Comparison of ENCODE assay signal across 1 cellular context in genomic region chr17:59155439-59156177, GRCh38.
TF ChIP-seq lines count a peak whose summit lies in the region.

Gene PRR11 (plus strand): TSS chr17:59155746. CDS start chr17:59169753, 14,007 bp downstream.

TF ChIP-seq in K562, 482 proteins besides CTCF, POLR2A, EP300 and RAD21 (continued from another document and continues in another):
- TF ChIP-seq E2F4 (CRISPR knock-in tag; IDR thresholded peaks at IDR 0.05; ENCODE audit: low read depth) = peak; percentile 96
- TF ChIP-seq TAF1 (IDR thresholded peaks at IDR 0.05; ENCODE audit: control insufficient read depth, extremely low read depth, insufficient read depth, low read length, severe bottlenecking) = peak; percentile 91
- 0 out of 2 replicates have a peak, but pooled peaks have one; percentile 29 for TF ChIP-seq BCOR (IDR thresholded peaks at IDR 0.05)
- TF ChIP-seq HDAC1 (IDR thresholded peaks at IDR 0.05) = peak in 1 of 2 experiments; percentile 92; a peak in 2 of 4 replicates
- TF ChIP-seq KAT7 (CRISPR knock-in tag; IDR thresholded peaks at IDR 0.05; ENCODE audit: borderline replicate concordance) = 0 out of 2 replicates have a peak, but pooled peaks have one; percentile 58
- TF ChIP-seq ZNF644 (tag; IDR thresholded peaks at IDR 0.05; ENCODE audit: low read depth) = no peak
- no peak for TF ChIP-seq MAFG (tag; conservative IDR thresholded peaks at IDR 0.05)
- peak; percentile 72; the same call in 1 of the 2 replicates for TF ChIP-seq PHF21A (IDR thresholded peaks at IDR 0.05; ENCODE audit: borderline replicate concordance, low read depth)
- TF ChIP-seq PHB (CRISPR knock-in tag; IDR thresholded peaks at IDR 0.05) = no peak
- 0 out of 2 replicates have a peak, but pooled peaks have one; percentile 33 for TF ChIP-seq MAX (CRISPR knock-in tag; IDR thresholded peaks at IDR 0.05)
- TF ChIP-seq NCOA2 (IDR thresholded peaks at IDR 0.05; ENCODE audit: partially characterized antibody in 2 of 2) = no peak
- peak in 1 of 3 experiments; percentile 87; a peak in 2 of 6 replicates for TF ChIP-seq ZBTB11 (CRISPR knock-in tag; IDR thresholded peaks at IDR 0.05)
- TF ChIP-seq THAP7 (CRISPR knock-in tag; IDR thresholded peaks at IDR 0.05) = no peak
- peak in 1 of 2 experiments; percentile 78 for TF ChIP-seq AFF1 (IDR thresholded peaks at IDR 0.05; ENCODE audit: low read depth in 1 of 2, partially characterized antibody in 2 of 2)
- TF ChIP-seq CC2D1A (IDR thresholded peaks at IDR 0.05) = peak; percentile 100
- TF ChIP-seq POLR2H (tag; IDR thresholded peaks at IDR 0.05; ENCODE audit: low read depth) = peak; percentile 87
- TF ChIP-seq NR4A1 (CRISPR knock-in tag; IDR thresholded peaks at IDR 0.05) = no peak
- TF ChIP-seq NR4A1 (tag; IDR thresholded peaks at IDR 0.05) = no peak
- no peak for TF ChIP-seq ZNF780A (CRISPR knock-in tag; IDR thresholded peaks at IDR 0.05)
- TF ChIP-seq SMARCE1 (IDR thresholded peaks at IDR 0.05) = peak; percentile 50; the same call in 1 of the 2 replicates
- TF ChIP-seq CREB1 (IDR thresholded peaks at IDR 0.05) = 0 out of 2 replicates have a peak, but pooled peaks have one; percentile 41
- peak; percentile 73 for TF ChIP-seq CREB1 (CRISPR knock-in tag; IDR thresholded peaks at IDR 0.05)
- no peak for TF ChIP-seq HDAC6 (IDR thresholded peaks at IDR 0.05; ENCODE audit: low read depth, low read length)
- TF ChIP-seq AFF4 (CRISPR knock-in tag; IDR thresholded peaks at IDR 0.05) = peak; percentile 92
- no peak for TF ChIP-seq TSC22D4 (tag; IDR thresholded peaks at IDR 0.05)
- TF ChIP-seq NCOA1 (IDR thresholded peaks at IDR 0.05; ENCODE audit: low read depth) = peak; percentile 63; the same call in 1 of the 2 replicates
- TF ChIP-seq NONO (IDR thresholded peaks at IDR 0.05; ENCODE audit: low read depth in 2 of 2, low read length in 1 of 2) = no peak
- peak; percentile 63 for TF ChIP-seq PML (IDR thresholded peaks at IDR 0.05; ENCODE audit: low read length)
- peak; percentile 29 for TF ChIP-seq E2F8 (IDR thresholded peaks at IDR 0.05; ENCODE audit: low read depth, partially characterized antibody)
- peak; percentile 91 for TF ChIP-seq FOS (IDR thresholded peaks at IDR 0.05; ENCODE audit: extremely low read depth, insufficient read length)
- 0 out of 2 replicates have a peak, but pooled peaks have one; percentile 19 for TF ChIP-seq ZBTB2 (IDR thresholded peaks at IDR 0.05)
- 0 out of 2 replicates have a peak, but pooled peaks have one; percentile 18 for TF ChIP-seq TAF7 (tag; IDR thresholded peaks at IDR 0.05)
- peak in 1 of 2 experiments; percentile 48; a peak in 1 of 3 replicates for TF ChIP-seq CBX3 (IDR thresholded peaks at IDR 0.05; ENCODE audit: borderline replicate concordance in 1 of 2, low read length in 2 of 2)
- no peak for TF ChIP-seq ELF1 (tag; IDR thresholded peaks at IDR 0.05)
- TF ChIP-seq NEUROD1 (IDR thresholded peaks at IDR 0.05; ENCODE audit: borderline replicate concordance, low read depth, low read length, partially characterized antibody) = peak; percentile 72
- peak; percentile 40; the same call in 1 of the 2 replicates for TF ChIP-seq BHLHE40 (IDR thresholded peaks at IDR 0.05; ENCODE audit: low read length)
- no peak for TF ChIP-seq ZNF699 (CRISPR knock-in tag; IDR thresholded peaks at IDR 0.05; ENCODE audit: insufficient replicate concordance)
- TF ChIP-seq PHF8 (IDR thresholded peaks at IDR 0.05; ENCODE audit: borderline replicate concordance, low read length) = peak; percentile 29; the same call in 1 of the 2 replicates
- TF ChIP-seq ZFP91 (CRISPR knock-in tag; IDR thresholded peaks at IDR 0.05) = no peak
- TF ChIP-seq EGR1 (conservative IDR thresholded peaks at IDR 0.05) = peak; percentile 84
- TF ChIP-seq TEAD1 (CRISPR knock-in tag; IDR thresholded peaks at IDR 0.05) = no peak
- TF ChIP-seq TCF3 (CRISPR knock-in tag; IDR thresholded peaks at IDR 0.05) = peak; percentile 12; the same call in 1 of the 2 replicates
- TF ChIP-seq SMAD1 (IDR thresholded peaks at IDR 0.05; ENCODE audit: low read depth, low read length, partially characterized antibody) = peak; percentile 74
- peak; percentile 18 to 51; a peak in 3 of 4 replicates for TF ChIP-seq NRF1 (conservative IDR thresholded peaks at IDR 0.05 in 1 of 2, IDR thresholded peaks at IDR 0.05 in 1 of 2)
- no peak for TF ChIP-seq SRSF7 (optimal IDR thresholded peaks at IDR 0.05; ENCODE audit: low read depth, low read length)
